In the genomic region with DNA sequence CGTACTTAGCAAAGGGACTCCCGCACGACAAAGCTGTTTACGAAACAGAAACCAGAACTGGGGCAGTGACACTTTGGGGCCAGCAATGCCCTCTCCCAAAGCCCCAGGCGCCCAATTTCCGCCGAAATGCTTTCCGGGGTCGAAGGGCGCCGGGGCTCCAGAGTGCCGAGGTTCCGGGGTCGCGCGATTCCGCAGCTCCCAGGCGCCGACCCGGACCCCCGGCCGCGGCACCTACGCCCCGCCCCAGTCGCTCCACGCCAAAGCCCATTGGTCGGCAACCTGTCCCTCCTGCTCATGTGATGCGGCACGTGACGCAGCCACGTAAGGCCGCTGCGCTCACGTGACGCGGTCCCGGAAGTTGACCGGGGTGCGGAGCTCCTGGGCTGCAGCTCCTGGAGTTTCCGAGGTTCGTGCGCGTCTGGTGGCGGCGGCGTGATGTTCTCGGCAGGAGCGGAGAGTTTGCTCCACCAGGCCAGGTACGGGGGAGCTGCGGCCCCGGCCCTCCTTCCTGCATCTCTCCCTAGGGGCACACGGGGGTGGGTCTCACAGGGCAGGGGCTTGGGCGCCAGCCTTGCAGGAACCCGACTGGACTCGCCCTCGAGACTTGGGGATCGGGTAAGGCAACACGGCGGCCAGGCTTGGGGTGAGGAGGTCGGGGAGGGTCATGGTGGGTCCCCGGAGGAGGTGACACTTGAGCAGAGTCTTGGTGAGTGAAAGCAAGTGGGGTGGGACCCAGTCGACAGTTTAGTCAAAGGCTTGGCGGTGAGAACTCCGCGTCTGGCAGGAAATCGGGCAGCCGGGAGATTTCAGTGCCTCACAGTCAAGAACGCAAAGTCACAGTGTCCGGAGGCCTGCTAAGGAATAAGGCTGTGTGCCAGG, we compare ENCODE assay signal across 8 cellular contexts. TPM values are rescaled to one million over a fixed set of nuclear protein-coding genes. Genes with fewer than 3 reads are reported as not detected.
DNase-seq lines count a peak whose midpoint lies in the region; ATAC-seq, FAIRE-seq and TF ChIP-seq lines count a peak whose summit lies in the region.

A gene with protein sequence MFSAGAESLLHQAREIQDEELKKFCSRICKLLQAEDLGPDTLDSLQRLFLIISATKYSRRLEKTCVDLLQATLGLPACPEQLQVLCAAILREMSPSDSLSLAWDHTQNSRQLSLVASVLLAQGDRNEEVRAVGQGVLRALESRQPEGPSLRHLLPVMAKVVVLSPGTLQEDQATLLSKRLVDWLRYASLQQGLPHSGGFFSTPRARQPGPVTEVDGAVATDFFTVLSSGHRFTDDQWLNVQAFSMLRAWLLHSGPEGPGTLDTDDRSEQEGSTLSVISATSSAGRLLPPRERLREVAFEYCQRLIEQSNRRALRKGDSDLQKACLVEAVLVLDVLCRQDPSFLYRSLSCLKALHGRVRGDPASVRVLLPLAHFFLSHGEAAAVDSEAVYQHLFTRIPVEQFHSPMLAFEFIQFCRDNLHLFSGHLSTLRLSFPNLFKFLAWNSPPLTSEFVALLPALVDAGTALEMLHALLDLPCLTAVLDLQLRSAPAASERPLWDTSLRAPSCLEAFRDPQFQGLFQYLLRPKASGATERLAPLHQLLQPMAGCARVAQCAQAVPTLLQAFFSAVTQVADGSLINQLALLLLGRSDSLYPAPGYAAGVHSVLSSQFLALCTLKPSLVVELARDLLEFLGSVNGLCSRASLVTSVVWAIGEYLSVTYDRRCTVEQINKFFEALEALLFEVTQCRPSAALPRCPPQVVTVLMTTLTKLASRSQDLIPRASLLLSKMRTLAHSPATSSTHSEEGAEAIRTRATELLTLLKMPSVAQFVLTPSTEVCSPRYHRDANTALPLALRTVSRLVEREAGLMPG (plus strand): TSS at position 343 of the 879 bp plus-strand sequence. CDS start 93 bp downstream, at position 436.

- peaks cover 7% of the 10 kb centered on the region for H3K4me1 Mint-ChIP-seq in astrocyte (ENCODE audit: low read depth, unreplicated experiment)

- ATAC-seq in GM18508 (IDR thresholded peaks at IDR 0.05; ENCODE audit: insufficient read depth, unreplicated experiment) (peak; percentile 56), HG02973 (IDR thresholded peaks at IDR 0.05; ENCODE audit: unreplicated experiment) (peak; percentile 78), right cardiac atrium (peak; percentile 97 to 98)

- H3K27me3 ChIP-seq in astrocyte (ENCODE audit: insufficient read depth, low read length) (no peaks in the 10 kb centered on the region), right cardiac atrium (ENCODE audit: control insufficient read depth, insufficient read depth) (no peaks in the 10 kb centered on the region), uterus (no peaks in the 10 kb centered on the region)

- no peaks in the 10 kb centered on the region for H3K27me3 Mint-ChIP-seq in astrocyte (ENCODE audit: low read depth, unreplicated experiment)

- H3K4me2 ChIP-seq in astrocyte (ENCODE audit: low read length) = peak within 1 kb of the TSS; percentile 99

- H3K79me2 ChIP-seq in astrocyte (ENCODE audit: insufficient read depth, low read length) = peaks cover 36% of the 10 kb centered on the region

- H3K27ac ChIP-seq in astrocyte (ENCODE audit: low read depth, low read length) (peak within 1 kb of the TSS; percentile 97), right cardiac atrium (ENCODE audit: low read length) (peak within 1 kb of the TSS; percentile 86), uterus (peak within 1 kb of the TSS; percentile 94 to 95)

- TF ChIP-seq CTCF in astrocyte (IDR thresholded peaks at IDR 0.05; ENCODE audit: insufficient read depth, low read depth, low read length) = no peak
- peak in 2 of 4 experiments; percentile 3 to 15 for TF ChIP-seq CTCF in uterus (IDR thresholded peaks at IDR 0.05)

- peak within 1 kb of the TSS; percentile 98 for H3K27ac Mint-ChIP-seq in astrocyte (ENCODE audit: unreplicated experiment)

- H3K9me3 ChIP-seq in astrocyte (ENCODE audit: insufficient read depth, low read depth, low read length) (no peaks in the 10 kb centered on the region), right cardiac atrium (ENCODE audit: control insufficient read depth, low read length) (no peaks in the 10 kb centered on the region), uterus (no peaks in the 10 kb centered on the region)

- H3K9ac ChIP-seq in astrocyte (ENCODE audit: low read length) = peak within 1 kb of the TSS; percentile 98

- peaks cover 5% of the 10 kb centered on the region for H3K36me3 ChIP-seq in astrocyte (ENCODE audit: insufficient read depth, low read length)
- H3K36me3 ChIP-seq in uterus = no peaks in the 10 kb centered on the region

- TF ChIP-seq POLR2A in uterus (IDR thresholded peaks at IDR 0.05) = peak; percentile 86 to 87

- WGBS in right cardiac atrium = under 1% methylated on average over 70 of the region's 70 CpGs

- peaks cover 29% of the 10 kb centered on the region for H4K20me1 ChIP-seq in astrocyte (ENCODE audit: insufficient read depth, low read length)

- peaks cover 14% of the 10 kb centered on the region for H3K4me1 ChIP-seq in astrocyte (ENCODE audit: insufficient read depth, low read length)
- H3K4me1 ChIP-seq in right cardiac atrium (ENCODE audit: control insufficient read depth, insufficient read depth, low read length) = peaks cover 6% of the 10 kb centered on the region
- peaks cover 0 to 7% of the 10 kb centered on the region in 2 donors for H3K4me1 ChIP-seq in uterus

- FAIRE-seq in astrocyte (lab: Jason Lieb, UNC) = no peak

- peaks cover 10% of the 10 kb centered on the region for H3K36me3 Mint-ChIP-seq in astrocyte (ENCODE audit: low read depth, unreplicated experiment)

- H3K9me3 Mint-ChIP-seq in astrocyte (ENCODE audit: unreplicated experiment) = no peaks in the 10 kb centered on the region

- intact Hi-C loops in right cardiac atrium (cut with DNase I) = no loop called here
- intact Hi-C loops in uterus (cut with DNase I; ENCODE audit: low total_unique reads) = no loop called here

- peak within 1 kb of the TSS; percentile 81 for H2AFZ ChIP-seq in astrocyte (ENCODE audit: low read depth, low read length)

- H3K4me3 ChIP-seq in astrocyte (ENCODE audit: insufficient read depth, low read depth, low read length) (peak within 1 kb of the TSS; percentile 94), right cardiac atrium (ENCODE audit: low read length) (peak within 1 kb of the TSS; percentile 63), uterus (peak within 1 kb of the TSS; percentile 85 to 90)

- DNase-seq in NCI-H1930 (lab: John Stamatoyannopoulos, UW) (peak; percentile 88 to 92), T-helper 22 cell (ENCODE audit: low read depth) (peak; percentile 96), astrocyte (ENCODE audit: low read depth) (peak; percentile 90), right cardiac atrium (peak; percentile 98 to 99 (median 99)), putamen (ENCODE audit: low spot score) (peak; percentile 97), uterus (peak; percentile 94)

- H3K4me3 Mint-ChIP-seq in astrocyte (ENCODE audit: unreplicated experiment) = peak within 1 kb of the TSS; percentile 99

RNA-seq across cellular contexts. Expression of the gene that starts here (rescaled TPM):
- 70.7 and 75.6 TPM in 2 replicates for total RNA-seq in astrocyte
- total RNA-seq in right cardiac atrium = 10 to 100 TPM; 10.5 to 17.3 (median 15.2) TPM
- polyA plus RNA-seq in right cardiac atrium = 12.4 TPM
- 10 to 100 TPM; 12.9 to 40.2 (median 14.6) TPM for total RNA-seq in uterus

Comparison
In these comparisons a context has a peak if more than half of its experiments do, and no peak if none do; other contexts are left out.
1. Peak in every context shown above with its lines: DNase-seq, ATAC-seq, H3K4me3 ChIP-seq and H3K27ac ChIP-seq.